In genomic region chr13:97371486-97372109, GRCh38 we compare ENCODE assay signal across 21 cellular contexts.
"Had no signal": no experiment of that assay in that cellular context is flagged by ENCODE, and none has a peak within 500 bp of the region (broad histone marks: within the 10 kb centered on the region; RNA-seq: fewer than 3 reads in every experiment).

No MANE protein-coding gene starts in this region.

- H3K4me3 ChIP-seq: esophagus muscularis mucosa, gastroesophageal sphincter, left lung, lower lobe of right lung, sigmoid colon, skin epidermis, stomach, thyroid gland had no signal

- DNase-seq: effector memory CD8-positive, alpha-beta T cell; glutamatergic neuron; immature natural killer cell; left lung; lower lobe of right lung; natural killer cell; posterior cingulate gyrus; sigmoid colon; stimulated activated CD4-positive, alpha-beta T cell treated with anti-CD3 and anti-CD28 coated beads, Interleukin-2, amount 100 ng/mL, for 24 hours; stimulated activated CD4-positive, alpha-beta T cell treated with anti-CD3 and anti-CD28 coated beads, Interleukin-4, amount 100 ng/mL, for 4 hours; stimulated activated naive CD4-positive, alpha-beta T cell; stomach; thyroid gland had no signal

- H3K9me3 Mint-ChIP-seq: effector memory CD8-positive, alpha-beta T cell; immature natural killer cell; memory B cell; mesothelial cell of epicardium; natural killer cell; neural crest cell; type B pancreatic cell had no signal

- H3K27ac ChIP-seq: epithelial cell of prostate, esophagus muscularis mucosa, gastroesophageal sphincter, left lung, lower lobe of right lung, sigmoid colon, skin epidermis, stomach had no signal

- H3K4me3 Mint-ChIP-seq: effector memory CD8-positive, alpha-beta T cell; immature natural killer cell; memory B cell; mesothelial cell of epicardium; natural killer cell; neural crest cell; type B pancreatic cell had no signal

- H3K27ac Mint-ChIP-seq: effector memory CD8-positive, alpha-beta T cell; memory B cell; mesothelial cell of epicardium; natural killer cell; type B pancreatic cell had no signal

- H3K27me3 Mint-ChIP-seq: effector memory CD8-positive, alpha-beta T cell; memory B cell; type B pancreatic cell had no signal

- H3K36me3 Mint-ChIP-seq: natural killer cell had no signal

- H3K9me3 ChIP-seq: esophagus muscularis mucosa, gastroesophageal sphincter, left lung, lower lobe of right lung, sigmoid colon, stomach, thyroid gland had no signal

- H3K27me3 ChIP-seq: esophagus muscularis mucosa, gastroesophageal sphincter, left lung, sigmoid colon, stomach, thyroid gland had no signal

- ATAC-seq: effector memory CD8-positive, alpha-beta T cell; gastroesophageal sphincter; left lung; lower lobe of right lung; natural killer cell had no signal
